In the genomic region with DNA sequence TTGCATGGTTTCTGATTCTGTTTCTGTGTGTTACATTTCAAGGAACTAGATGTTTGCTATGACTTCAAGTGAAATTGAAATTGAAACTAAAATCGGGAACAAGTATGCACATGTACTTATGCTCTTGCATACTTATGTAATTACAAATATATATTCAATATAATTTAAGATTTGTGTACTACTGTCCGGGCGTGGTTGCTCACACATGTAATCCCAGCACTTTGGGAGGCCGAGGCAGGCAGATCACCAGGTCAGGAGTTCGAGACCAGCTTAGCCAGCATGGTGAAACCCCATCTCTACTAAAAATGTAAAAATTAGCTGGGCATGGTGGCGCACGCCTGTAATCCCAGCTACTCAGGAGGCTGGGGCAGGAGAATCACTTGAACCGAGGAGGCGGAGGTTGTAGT, we compare ENCODE assay signal across 8 cellular contexts. TPM values are rescaled to one million over a fixed set of nuclear protein-coding genes. Genes with fewer than 3 reads are reported as not detected.
DNase-seq lines count a peak whose midpoint lies in the region; ATAC-seq, FAIRE-seq and TF ChIP-seq lines count a peak whose summit lies in the region.
"Not testable (repeated sequence)": the region's sequence is repeated elsewhere in the genome, so short reads cannot be mapped to it uniquely, and the experiment has no call there.

No MANE protein-coding gene starts in this region.

- H3K27me3 ChIP-seq in vagina = not testable (repeated sequence)

- H3K4me3 Mint-ChIP-seq in activated T-cell treated with anti-CD3 and anti-CD28 coated beads, Interleukin-2, amount 50 U/mL, for 72 hours = peak overlapping the region; percentile 65 to 75
- peak overlapping the region; percentile 87 for H3K4me3 Mint-ChIP-seq in natural killer cell

- H3K9me3 ChIP-seq in OCI-LY7 (ENCODE audit: low read length); vagina: not testable (repeated sequence)

- H3K4me2 ChIP-seq in OCI-LY7 (ENCODE audit: low read length) = peak overlapping the region; percentile 63

- not testable (repeated sequence) for H3K9me3 Mint-ChIP-seq in activated T-cell treated with anti-CD3 and anti-CD28 coated beads, Interleukin-2, amount 50 U/mL, for 72 hours; natural killer cell

- not testable (repeated sequence) for H3K79me2 ChIP-seq in OCI-LY7 (ENCODE audit: insufficient read depth, low read depth, low read length)

- not testable (repeated sequence) for H3K9me2 ChIP-seq in OCI-LY7 (ENCODE audit: insufficient read depth, low read length)

- peak overlapping the region; percentile 41; the same call in 1 of the 2 replicates for H2AFZ ChIP-seq in OCI-LY7 (ENCODE audit: low read length)

- H3K4me3 ChIP-seq in OCI-LY7 (ENCODE audit: low read depth, low read length, poor library complexity, severe bottlenecking) (peak overlapping the region; percentile 48), vagina (peak overlapping the region in 1 of 2 donors; percentile 34)

- H3K4me1 ChIP-seq in OCI-LY7 (ENCODE audit: insufficient read depth, low read length, poor library complexity, severe bottlenecking) = not testable (repeated sequence)
- peaks cover 16% of the 10 kb centered on the region for H3K4me1 ChIP-seq in vagina

- not testable (repeated sequence) for H3K36me3 Mint-ChIP-seq in activated T-cell treated with anti-CD3 and anti-CD28 coated beads, Interleukin-2, amount 50 U/mL, for 72 hours (ENCODE audit: insufficient read depth in 2 of 2); natural killer cell

- not testable (repeated sequence) for BruUV-seq in OCI-LY7 (replicated peaks; lab: Mats Ljungman, UMichigan)

- peak; percentile 32 for DNase-seq in GM18507 (ENCODE audit: extremely low spot score, insufficient read length, low read depth)
- DNase-seq in OCI-LY7 (ENCODE audit: low spot score) = peak; percentile 57
- not testable (repeated sequence) for DNase-seq in activated T-cell treated with anti-CD3 and anti-CD28 coated beads, Interleukin-2, amount 50 U/mL, for 72 hours; vagina (ENCODE audit: extremely low spot score in 2 of 2)
- DNase-seq in fibroblast of gingiva (ENCODE audit: low read depth) = peak; percentile 33
- peak; percentile 17 for DNase-seq in natural killer cell

- CTCF ChIA-PET in OCI-LY7 (lab: Charles Lee; ENCODE audit: unreplicated experiment) = interaction anchor here (0.6 kb wide), 1 partner anchor 120 kb away, joined by 3 read pairs; no protein-coding TSS in a partner anchor

- peak overlapping the region; percentile 99 for H3K27ac Mint-ChIP-seq in activated T-cell treated with anti-CD3 and anti-CD28 coated beads, Interleukin-2, amount 50 U/mL, for 72 hours
- H3K27ac Mint-ChIP-seq in natural killer cell = peak overlapping the region; percentile 85 to 90

- POLR2A ChIA-PET in OCI-LY7 (lab: Charles Lee) = interaction anchor here (0.6 to 1.5 kb wide), 5 partner anchors 13 to 998 kb away, joined by 4 to 6 read pairs (median 4); no protein-coding TSS in a partner anchor

- not testable (repeated sequence) for TF ChIP-seq CTCF in OCI-LY7 (conservative IDR thresholded peaks at IDR 0.05; ENCODE audit: low read length); natural killer cell (IDR thresholded peaks at IDR 0.05); vagina (IDR thresholded peaks at IDR 0.05)

- intact Hi-C loops in OCI-LY7 (cut with micrococcal nuclease; ENCODE audit: unreplicated experiment); vagina (cut with DNase I): not testable (repeated sequence)
- intact Hi-C loops in natural killer cell (cut with micrococcal nuclease) = loop anchor here (2.0 kb wide), 1 partner anchor 38 kb away; the partner anchor contains the start of gene RPS6KA5

- not testable (repeated sequence) for TF ChIP-seq POLR2A in vagina (IDR thresholded peaks at IDR 0.05)

- not testable (repeated sequence) for H3K27ac ChIP-seq in OCI-LY7 (ENCODE audit: low read depth, low read length, poor library complexity, severe bottlenecking)
- peak overlapping the region; percentile 63 for H3K27ac ChIP-seq in vagina

- ATAC-seq in GM21576 (IDR thresholded peaks at IDR 0.05; ENCODE audit: unreplicated experiment) = peak; percentile 87
- peak; percentile 93 for ATAC-seq in HG03280 (IDR thresholded peaks at IDR 0.05; ENCODE audit: unreplicated experiment)
- ATAC-seq in activated T-cell treated with anti-CD3 and anti-CD28 coated beads, Interleukin-2, amount 50 U/mL, for 72 hours (replicated peaks in 1 of 2) = peak; percentile 85 to 88
- peak; percentile 86 for ATAC-seq in natural killer cell

- H3K36me3 ChIP-seq in OCI-LY7 (ENCODE audit: insufficient read depth, low read length); vagina: not testable (repeated sequence)

- peaks cover 74% of the 10 kb centered on the region for H3K4me1 Mint-ChIP-seq in activated T-cell treated with anti-CD3 and anti-CD28 coated beads, Interleukin-2, amount 50 U/mL, for 72 hours (ENCODE audit: low read depth)
- peaks cover 36 to 39% of the 10 kb centered on the region in 2 donors for H3K4me1 Mint-ChIP-seq in natural killer cell

- H3K27me3 Mint-ChIP-seq in activated T-cell treated with anti-CD3 and anti-CD28 coated beads, Interleukin-2, amount 50 U/mL, for 72 hours (ENCODE audit: low read depth); natural killer cell (ENCODE audit: low read depth in 2 of 2): not testable (repeated sequence)

- FAIRE-seq in GM18507 (lab: Jason Lieb, UNC) = peak; percentile 92

- H4K20me1 ChIP-seq in OCI-LY7 (ENCODE audit: insufficient read depth, low read length) = not testable (repeated sequence)

RNA-seq across cellular contexts. Expression of gene RPS6KA5, which starts 37.8 kb away (rescaled TPM):
- 9.0 and 9.6 TPM in 2 replicates for total RNA-seq in OCI-LY7 (2014; rRNA removed; shearing (Covaris generic))
- 12.7 and 14.3 TPM in 2 replicates for total RNA-seq in OCI-LY7 (2022)
- 10 to 100 TPM; 18.5 to 30.3 TPM for total RNA-seq in activated T-cell treated with anti-CD3 and anti-CD28 coated beads, Interleukin-2, amount 50 U/mL, for 72 hours
- total RNA-seq in natural killer cell = 10 to 100 TPM; 24.1 to 28.5 (median 27.9) TPM
- total RNA-seq in vagina = 5.2 TPM
